27 cellular contexts compared by ENCODE assay signal in genomic region chrX:2846992-2847391, GRCh38. TPM values are rescaled to one million over a fixed set of nuclear protein-coding genes. Genes with fewer than 3 reads are reported as not detected.
"Had no signal": no experiment of that assay in that cellular context is flagged by ENCODE, and none has a peak within 500 bp of the region (broad histone marks: within the 10 kb centered on the region; RNA-seq: fewer than 3 reads in every experiment).

No MANE protein-coding gene starts in this region.

- H3K27ac ChIP-seq: dorsolateral prefrontal cortex, epithelial cell of prostate, esophagus squamous epithelium, gastroesophageal sphincter, left ventricle myocardium inferior, spleen, thoracic aorta, transverse colon had no signal

- H3K4me1 ChIP-seq: esophagus squamous epithelium, gastroesophageal sphincter, left ventricle myocardium inferior, spleen, transverse colon had no signal

- FAIRE-seq: endometrium, keratinocyte had no signal

- H3K27me3 Mint-ChIP-seq: stimulated activated memory B cell treated with anti-CD40 and anti-IgM and Interleukin-4, amounts not matched to agents 10 μg/mL and 1 μg/mL and 100 μg/mL, for 72 hours; stimulated activated naive CD8-positive, alpha-beta T cell treated with anti-CD3 and anti-CD28 coated beads, Interleukin-15, Interleukin-2, amounts not matched to agents 100 ng/mL and 50 ng/mL, for 24 hours had no signal

- H3K36me3 Mint-ChIP-seq: immature natural killer cell; naive thymus-derived CD4-positive, alpha-beta T cell; stimulated activated memory B cell treated with anti-CD40 and anti-IgM and Interleukin-4, amounts not matched to agents 10 μg/mL and 1 μg/mL and 100 μg/mL, for 72 hours had no signal

- H3K4me3 ChIP-seq: dorsolateral prefrontal cortex, esophagus squamous epithelium, gastroesophageal sphincter, left ventricle myocardium inferior, lung, spleen, thoracic aorta, transverse colon had no signal

- H3K4me3 Mint-ChIP-seq: immature natural killer cell; naive thymus-derived CD4-positive, alpha-beta T cell; nephron progenitor cell; stimulated activated memory B cell treated with anti-CD40 and anti-IgM and Interleukin-4, amounts not matched to agents 10 μg/mL and 1 μg/mL and 100 μg/mL, for 72 hours; stimulated activated naive CD8-positive, alpha-beta T cell treated with anti-CD3 and anti-CD28 coated beads, Interleukin-15, Interleukin-2, amounts not matched to agents 100 ng/mL and 50 ng/mL, for 24 hours had no signal

- H3K4me1 Mint-ChIP-seq: immature natural killer cell; naive thymus-derived CD4-positive, alpha-beta T cell; stimulated activated memory B cell treated with anti-CD40 and anti-IgM and Interleukin-4, amounts not matched to agents 10 μg/mL and 1 μg/mL and 100 μg/mL, for 72 hours had no signal

- H3K27ac Mint-ChIP-seq: immature natural killer cell; naive thymus-derived CD4-positive, alpha-beta T cell; nephron progenitor cell; stimulated activated memory B cell treated with anti-CD40 and anti-IgM and Interleukin-4, amounts not matched to agents 10 μg/mL and 1 μg/mL and 100 μg/mL, for 72 hours; stimulated activated naive CD8-positive, alpha-beta T cell treated with anti-CD3 and anti-CD28 coated beads, Interleukin-15, Interleukin-2, amounts not matched to agents 100 ng/mL and 50 ng/mL, for 24 hours had no signal

- H3K27me3 ChIP-seq: esophagus squamous epithelium, gastroesophageal sphincter, spleen, transverse colon had no signal

- H3K36me3 ChIP-seq: esophagus squamous epithelium, gastroesophageal sphincter, left ventricle myocardium inferior, spleen, thoracic aorta, transverse colon had no signal

- H3K9me3 Mint-ChIP-seq: immature natural killer cell; naive thymus-derived CD4-positive, alpha-beta T cell; stimulated activated memory B cell treated with anti-CD40 and anti-IgM and Interleukin-4, amounts not matched to agents 10 μg/mL and 1 μg/mL and 100 μg/mL, for 72 hours; stimulated activated naive CD8-positive, alpha-beta T cell treated with anti-CD3 and anti-CD28 coated beads, Interleukin-15, Interleukin-2, amounts not matched to agents 100 ng/mL and 50 ng/mL, for 24 hours had no signal

- ATAC-seq: gastroesophageal sphincter; naive thymus-derived CD4-positive, alpha-beta T cell; sciatic nerve; stimulated activated memory B cell treated with anti-CD40 and anti-IgM and Interleukin-4, amounts not matched to agents 10 μg/mL and 1 μg/mL and 100 μg/mL, for 72 hours had no signal

- DNase-seq: cortex of kidney; dorsolateral prefrontal cortex; effector CD8-positive, alpha-beta T cell; esophagus squamous epithelium; foreskin fibroblast; immature natural killer cell; left ventricle myocardium inferior; mesenchymal stem cell; naive thymus-derived CD4-positive, alpha-beta T cell; nephron progenitor cell; posterior cingulate gyrus; spleen; stimulated activated CD4-positive, alpha-beta T cell treated with anti-CD3 and anti-CD28 coated beads, Interleukin-15, amount 100 ng/mL, for 24 hours; stimulated activated CD4-positive, alpha-beta T cell treated with anti-CD3 and anti-CD28 coated beads, Interleukin-1b, Interleukin-23, amount 100 ng/mL, for 48 hours; stimulated activated CD4-positive, alpha-beta T cell treated with anti-CD3 and anti-CD28 coated beads, Interleukin-4, amount 100 ng/mL, for 24 hours; substantia nigra; transverse colon had no signal

- H3K9me3 ChIP-seq: esophagus squamous epithelium, gastroesophageal sphincter, left ventricle myocardium inferior, thoracic aorta, transverse colon had no signal

RNA-seq across cellular contexts. Expression of gene GYG2, which starts 18.3 kb away (rescaled TPM):
- total RNA-seq: mononuclear cell; naive thymus-derived CD4-positive, alpha-beta T cell had no signal
- polyA plus RNA-seq: immature natural killer cell; keratinocyte; naive thymus-derived CD4-positive, alpha-beta T cell had no signal
